10 cellular contexts compared by ENCODE assay signal in the genomic region with DNA sequence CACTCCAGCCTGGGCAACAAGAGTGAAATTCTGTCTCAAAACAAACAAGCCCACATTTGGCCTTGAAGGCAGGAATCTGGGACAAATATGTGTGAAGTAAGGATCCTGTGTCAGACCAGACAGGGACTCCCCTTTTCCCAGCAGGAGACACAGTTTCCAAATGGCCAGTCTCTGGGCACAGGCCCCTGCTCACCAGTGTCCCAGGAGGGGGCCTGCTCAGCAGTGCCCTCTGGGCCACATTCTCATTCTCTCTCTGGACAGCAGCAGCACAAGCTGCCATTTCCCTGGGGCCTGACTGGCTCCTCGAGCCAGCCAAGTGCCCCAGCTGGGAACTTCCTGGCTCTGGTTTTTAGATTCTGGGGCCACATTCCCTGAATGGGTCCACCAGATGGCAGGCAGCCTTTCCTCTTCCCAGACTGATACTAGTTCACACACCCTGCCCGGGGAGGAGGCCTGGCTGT. TPM values are rescaled to one million over a fixed set of nuclear protein-coding genes. Genes with fewer than 3 reads are reported as not detected.
DNase-seq lines count a peak whose midpoint lies in the region; ATAC-seq and TF ChIP-seq lines count a peak whose summit lies in the region.
"Had no signal": no experiment of that assay in that cellular context is flagged by ENCODE, and none has a peak within 500 bp of the region (broad histone marks: within the 10 kb centered on the region; RNA-seq: fewer than 3 reads in every experiment).

No MANE protein-coding gene starts in this region.

- H3K27ac Mint-ChIP-seq in WTC11 = peak overlapping the region; percentile 87
- H3K27ac Mint-ChIP-seq: activated naive CD8-positive, alpha-beta T cell treated with anti-CD3 and anti-CD28 coated beads, Interleukin-2, amount 10 ng/mL, durations not matched to agents 7 days and 5 days had no signal

- peaks cover 22% of the 10 kb centered on the region for H3K36me3 Mint-ChIP-seq in WTC11

- H3K4me1 Mint-ChIP-seq in WTC11 = peaks cover 5% of the 10 kb centered on the region
- H3K4me1 Mint-ChIP-seq: activated naive CD8-positive, alpha-beta T cell treated with anti-CD3 and anti-CD28 coated beads, Interleukin-2, amount 10 ng/mL, durations not matched to agents 7 days and 5 days had no signal

- no peak overlapping the region for H3K4me3 Mint-ChIP-seq in WTC11
- H3K4me3 Mint-ChIP-seq: activated naive CD8-positive, alpha-beta T cell treated with anti-CD3 and anti-CD28 coated beads, Interleukin-2, amount 10 ng/mL, durations not matched to agents 7 days and 5 days had no signal

- POLR2A ChIA-PET in WTC11 (lab: Charles Lee) = interaction anchor here (0.9 to 1.2 kb wide), 3 partner anchors 10 to 20 kb away, joined by 3 to 5 read pairs (median 3); no protein-coding TSS in a partner anchor

- no peaks in the 10 kb centered on the region for H3K9me3 Mint-ChIP-seq in WTC11
- H3K9me3 Mint-ChIP-seq: activated naive CD8-positive, alpha-beta T cell treated with anti-CD3 and anti-CD28 coated beads, Interleukin-2, amount 10 ng/mL, durations not matched to agents 7 days and 5 days had no signal

- peak; percentile 61 for DNase-seq in DMS 273 treated with DMSO at 0.1 percent for 48 hours (lab: John Stamatoyannopoulos, UW)
- DNase-seq in WTC11 (ENCODE audit: low spot score) = peak; percentile 47
- DNase-seq in globus pallidus (ENCODE audit: low spot score) = peak; percentile 66
- DNase-seq in retina = peak; percentile 22
- no peak for DNase-seq in activated naive CD4-positive, alpha-beta T cell treated with anti-CD3 and anti-CD28 coated beads, Interleukin-2, amount 50 U/mL, for 16 hours
- DNase-seq: activated naive CD8-positive, alpha-beta T cell treated with anti-CD3 and anti-CD28 coated beads, Interleukin-2, amount 10 ng/mL, durations not matched to agents 7 days and 5 days; SJCRH30 had no signal

- CTCF ChIA-PET in WTC11 (lab: Charles Lee) = interaction anchor here (0.8 to 4.6 kb wide), 10 partner anchors 9 to 376 kb away, joined by 3 to 62 read pairs (median 4); a partner anchor contains a TSS

- no peak for TF ChIP-seq CTCF in WTC11 (IDR thresholded peaks at IDR 0.05)

- ATAC-seq in WTC11 = peak; percentile 76
- no peak for ATAC-seq in GM18868 (IDR thresholded peaks at IDR 0.05; ENCODE audit: unreplicated experiment)
- ATAC-seq in HG02840 (IDR thresholded peaks at IDR 0.05; ENCODE audit: low FRiP score, unreplicated experiment) = no peak
- no peak for ATAC-seq in HG03571 (IDR thresholded peaks at IDR 0.05; ENCODE audit: unreplicated experiment)

- no peaks in the 10 kb centered on the region for H3K27me3 Mint-ChIP-seq in WTC11 (ENCODE audit: low read depth)
- H3K27me3 Mint-ChIP-seq: activated naive CD8-positive, alpha-beta T cell treated with anti-CD3 and anti-CD28 coated beads, Interleukin-2, amount 10 ng/mL, durations not matched to agents 7 days and 5 days had no signal

TF ChIP-seq in WTC11, 78 proteins besides CTCF, POLR2A, EP300 and RAD21:
- TF ChIP-seq, protein P1, sequence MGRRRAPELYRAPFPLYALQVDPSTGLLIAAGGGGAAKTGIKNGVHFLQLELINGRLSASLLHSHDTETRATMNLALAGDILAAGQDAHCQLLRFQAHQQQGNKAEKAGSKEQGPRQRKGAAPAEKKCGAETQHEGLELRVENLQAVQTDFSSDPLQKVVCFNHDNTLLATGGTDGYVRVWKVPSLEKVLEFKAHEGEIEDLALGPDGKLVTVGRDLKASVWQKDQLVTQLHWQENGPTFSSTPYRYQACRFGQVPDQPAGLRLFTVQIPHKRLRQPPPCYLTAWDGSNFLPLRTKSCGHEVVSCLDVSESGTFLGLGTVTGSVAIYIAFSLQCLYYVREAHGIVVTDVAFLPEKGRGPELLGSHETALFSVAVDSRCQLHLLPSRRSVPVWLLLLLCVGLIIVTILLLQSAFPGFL (CRISPR knock-in tag; IDR thresholded peaks at IDR 0.05; ENCODE audit: borderline replicate concordance) = no peak
- peak; percentile 55 for TF ChIP-seq ZNF423 (CRISPR knock-in tag; IDR thresholded peaks at IDR 0.05)
TF ChIP-seq in WTC11: peak in this region for 1.

RNA-seq across cellular contexts. Expression of a gene that starts 11.7 kb away (rescaled TPM):
- 18.3 to 21.6 TPM (median 18.4 TPM) in 3 replicates for total RNA-seq in WTC11 (2021)
